Comparison of ENCODE assay signal across 1 cellular context in the genomic region with DNA sequence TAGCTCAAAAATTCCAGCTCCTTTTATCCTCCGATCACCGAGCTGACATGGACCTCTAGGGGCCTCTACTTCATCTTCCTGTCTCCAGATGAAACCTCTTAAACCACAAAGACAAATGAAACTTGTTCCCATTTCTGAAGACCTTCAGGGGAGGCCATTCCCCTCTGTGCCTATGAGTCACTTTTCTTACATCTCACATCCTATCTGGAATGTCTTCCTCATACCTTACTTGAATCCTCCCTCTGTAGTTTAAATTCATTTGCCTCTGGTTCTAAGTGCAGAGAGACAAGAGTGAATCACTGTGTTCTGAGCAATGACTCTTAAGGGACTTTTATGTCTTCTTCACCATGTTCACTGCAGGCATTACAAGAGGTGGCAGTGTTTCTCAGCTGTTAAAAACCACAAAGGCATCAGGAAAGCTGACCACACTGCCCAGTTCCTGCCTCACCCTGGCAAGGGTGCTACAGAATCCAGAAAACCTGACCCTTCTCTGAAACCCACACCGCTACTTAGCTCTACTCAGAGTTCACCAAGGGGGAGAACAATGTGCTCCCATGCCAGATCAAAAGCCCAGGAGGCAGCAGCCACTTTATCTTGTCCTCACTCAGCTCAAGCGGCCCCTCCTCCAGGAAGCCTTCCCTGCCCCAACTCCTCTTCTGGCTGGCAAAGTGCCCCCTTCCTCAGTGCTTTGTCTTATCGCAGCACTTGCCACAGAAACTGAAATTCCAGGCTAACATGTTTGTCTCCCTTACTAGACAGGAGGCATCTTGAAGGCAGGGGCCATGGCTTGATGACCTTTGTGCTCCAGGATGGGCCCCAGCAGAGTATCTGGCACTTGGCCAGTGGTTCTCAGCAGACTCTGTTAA.
TF ChIP-seq lines count a peak whose summit lies in the region.

No MANE protein-coding gene starts in this region.

TF ChIP-seq in GM23338, 12 proteins besides CTCF, POLR2A, EP300 and RAD21:
- no peak for TF ChIP-seq EZH2phosphoT487 (IDR thresholded peaks at IDR 0.05; ENCODE audit: unreplicated experiment)
- TF ChIP-seq, protein P1, sequence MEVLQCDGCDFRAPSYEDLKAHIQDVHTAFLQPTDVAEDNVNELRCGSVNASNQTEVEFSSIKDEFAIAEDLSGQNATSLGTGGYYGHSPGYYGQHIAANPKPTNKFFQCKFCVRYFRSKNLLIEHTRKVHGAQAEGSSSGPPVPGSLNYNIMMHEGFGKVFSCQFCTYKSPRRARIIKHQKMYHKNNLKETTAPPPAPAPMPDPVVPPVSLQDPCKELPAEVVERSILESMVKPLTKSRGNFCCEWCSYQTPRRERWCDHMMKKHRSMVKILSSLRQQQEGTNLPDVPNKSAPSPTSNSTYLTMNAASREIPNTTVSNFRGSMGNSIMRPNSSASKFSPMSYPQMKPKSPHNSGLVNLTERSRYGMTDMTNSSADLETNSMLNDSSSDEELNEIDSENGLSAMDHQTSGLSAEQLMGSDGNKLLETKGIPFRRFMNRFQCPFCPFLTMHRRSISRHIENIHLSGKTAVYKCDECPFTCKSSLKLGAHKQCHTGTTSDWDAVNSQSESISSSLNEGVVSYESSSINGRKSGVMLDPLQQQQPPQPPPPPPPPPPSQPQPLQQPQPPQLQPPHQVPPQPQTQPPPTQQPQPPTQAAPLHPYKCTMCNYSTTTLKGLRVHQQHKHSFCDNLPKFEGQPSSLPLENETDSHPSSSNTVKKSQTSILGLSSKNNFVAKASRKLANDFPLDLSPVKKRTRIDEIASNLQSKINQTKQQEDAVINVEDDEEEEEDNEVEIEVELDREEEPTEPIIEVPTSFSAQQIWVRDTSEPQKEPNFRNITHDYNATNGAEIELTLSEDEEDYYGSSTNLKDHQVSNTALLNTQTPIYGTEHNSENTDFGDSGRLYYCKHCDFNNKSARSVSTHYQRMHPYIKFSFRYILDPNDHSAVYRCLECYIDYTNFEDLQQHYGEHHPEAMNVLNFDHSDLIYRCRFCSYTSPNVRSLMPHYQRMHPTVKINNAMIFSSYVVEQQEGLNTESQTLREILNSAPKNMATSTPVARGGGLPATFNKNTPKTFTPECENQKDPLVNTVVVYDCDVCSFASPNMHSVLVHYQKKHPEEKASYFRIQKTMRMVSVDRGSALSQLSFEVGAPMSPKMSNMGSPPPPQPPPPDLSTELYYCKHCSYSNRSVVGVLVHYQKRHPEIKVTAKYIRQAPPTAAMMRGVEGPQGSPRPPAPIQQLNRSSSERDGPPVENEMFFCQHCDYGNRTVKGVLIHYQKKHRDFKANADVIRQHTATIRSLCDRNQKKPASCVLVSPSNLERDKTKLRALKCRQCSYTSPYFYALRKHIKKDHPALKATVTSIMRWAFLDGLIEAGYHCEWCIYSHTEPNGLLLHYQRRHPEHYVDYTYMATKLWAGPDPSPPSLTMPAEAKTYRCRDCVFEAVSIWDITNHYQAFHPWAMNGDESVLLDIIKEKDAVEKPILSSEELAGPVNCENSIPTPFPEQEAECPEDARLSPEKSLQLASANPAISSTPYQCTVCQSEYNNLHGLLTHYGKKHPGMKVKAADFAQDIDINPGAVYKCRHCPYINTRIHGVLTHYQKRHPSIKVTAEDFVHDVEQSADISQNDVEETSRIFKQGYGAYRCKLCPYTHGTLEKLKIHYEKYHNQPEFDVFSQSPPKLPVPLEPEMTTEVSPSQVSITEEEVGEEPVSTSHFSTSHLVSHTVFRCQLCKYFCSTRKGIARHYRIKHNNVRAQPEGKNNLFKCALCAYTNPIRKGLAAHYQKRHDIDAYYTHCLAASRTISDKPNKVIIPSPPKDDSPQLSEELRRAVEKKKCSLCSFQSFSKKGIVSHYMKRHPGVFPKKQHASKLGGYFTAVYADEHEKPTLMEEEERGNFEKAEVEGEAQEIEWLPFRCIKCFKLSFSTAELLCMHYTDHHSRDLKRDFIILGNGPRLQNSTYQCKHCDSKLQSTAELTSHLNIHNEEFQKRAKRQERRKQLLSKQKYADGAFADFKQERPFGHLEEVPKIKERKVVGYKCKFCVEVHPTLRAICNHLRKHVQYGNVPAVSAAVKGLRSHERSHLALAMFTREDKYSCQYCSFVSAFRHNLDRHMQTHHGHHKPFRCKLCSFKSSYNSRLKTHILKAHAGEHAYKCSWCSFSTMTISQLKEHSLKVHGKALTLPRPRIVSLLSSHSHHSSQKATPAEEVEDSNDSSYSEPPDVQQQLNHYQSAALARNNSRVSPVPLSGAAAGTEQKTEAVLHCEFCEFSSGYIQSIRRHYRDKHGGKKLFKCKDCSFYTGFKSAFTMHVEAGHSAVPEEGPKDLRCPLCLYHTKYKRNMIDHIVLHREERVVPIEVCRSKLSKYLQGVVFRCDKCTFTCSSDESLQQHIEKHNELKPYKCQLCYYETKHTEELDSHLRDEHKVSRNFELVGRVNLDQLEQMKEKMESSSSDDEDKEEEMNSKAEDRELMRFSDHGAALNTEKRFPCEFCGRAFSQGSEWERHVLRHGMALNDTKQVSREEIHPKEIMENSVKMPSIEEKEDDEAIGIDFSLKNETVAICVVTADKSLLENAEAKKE (CRISPR knock-in tag; IDR thresholded peaks at IDR 0.05), result 0 out of 2 replicates have a peak, but pooled peaks have one; percentile 15
